11 cellular contexts compared by ENCODE assay signal in genomic region chr4:174592985-174593335, GRCh38.
DNase-seq lines count a peak whose midpoint lies in the region; ATAC-seq and TF ChIP-seq lines count a peak whose summit lies in the region.
"Had no signal": no experiment of that assay in that cellular context is flagged by ENCODE, and none has a peak within 500 bp of the region (broad histone marks: within the 10 kb centered on the region; RNA-seq: fewer than 3 reads in every experiment).

No MANE protein-coding gene starts in this region.

- TF ChIP-seq POLR2A in upper lobe of left lung (IDR thresholded peaks at IDR 0.05): no peak

- H3K27ac ChIP-seq in cardiac muscle cell (no peak overlapping the region), SJSA1 (peak overlapping the region; percentile 30; the same call in 1 of the 2 replicates), upper lobe of left lung (peak overlapping the region in 3 of 4 donors; percentile 7 to 52 (median 15)), Karpas-422 (ENCODE audit: low read length) (no peak overlapping the region)

- no peak overlapping the region for H3K4me2 ChIP-seq in Karpas-422 (ENCODE audit: low read depth, low read length, poor library complexity, severe bottlenecking)

- DNase-seq in cardiac muscle cell (ENCODE audit: low read depth in 1 of 2, low spot score in 1 of 2) (peak; percentile 21 to 52), cardiac septum (ENCODE audit: low spot score) (no peak), SJSA1 (ENCODE audit: low read depth in 1 of 2, low spot score in 2 of 2) (peak in 1 of 2 experiments; percentile 48), fibroblast of villous mesenchyme (ENCODE audit: low read depth) (peak; percentile 34), upper lobe of left lung (peak in 1 of 2 donors; percentile 31), NCI-H2081 treated with DMSO at 0.1 percent for 48 hours (lab: John Stamatoyannopoulos, UW) (no peak), Karpas-422 (no peak)
- no peak for DNase-seq in activated CD8-positive, alpha-beta memory T cell treated with anti-CD3 and anti-CD28 coated beads, Interleukin-2, amount 50 U/mL, for 48 hours
- DNase-seq: activated CD8-positive, alpha-beta memory T cell treated with anti-CD3 and anti-CD28 coated beads for 24 hours; NCI-H1417; SHP77 had no signal

- no peaks in the 10 kb centered on the region for H3K9me2 ChIP-seq in Karpas-422 (replicated peaks; ENCODE audit: insufficient read depth, low read length)

- intact Hi-C loops in cardiac septum (cut with DNase I): no loop called here

- no peak overlapping the region for H3K9ac ChIP-seq in Karpas-422 (ENCODE audit: low read length)

- no peaks in the 10 kb centered on the region for H4K20me1 ChIP-seq in Karpas-422 (ENCODE audit: insufficient read depth, low read depth, low read length)

- H3K9me3 ChIP-seq in cardiac muscle cell (ENCODE audit: low read depth) (no peaks in the 10 kb centered on the region), SJSA1 (replicated peaks) (no peaks in the 10 kb centered on the region), upper lobe of left lung (no peaks in the 10 kb centered on the region), Karpas-422 (ENCODE audit: low read length) (no peaks in the 10 kb centered on the region)

- no peak for TF ChIP-seq EP300 in upper lobe of left lung (IDR thresholded peaks at IDR 0.05)

- no peaks in the 10 kb centered on the region for H3K79me2 ChIP-seq in Karpas-422 (ENCODE audit: low read length)

- TF ChIP-seq CTCF in cardiac muscle cell (IDR thresholded peaks at IDR 0.05; ENCODE audit: low read depth, low read length): no peak
- no peak for TF ChIP-seq CTCF in fibroblast of villous mesenchyme (IDR thresholded peaks at IDR 0.05; ENCODE audit: insufficient read depth, low read depth, low read length)
- no peak for TF ChIP-seq CTCF in upper lobe of left lung (IDR thresholded peaks at IDR 0.05)

- ATAC-seq in upper lobe of left lung (ENCODE audit: low FRiP score in 2 of 2): peak in 1 of 2 donors; percentile 79

- H2AFZ ChIP-seq in Karpas-422 (ENCODE audit: low read length): no peak overlapping the region

- H3K4me1 ChIP-seq in cardiac muscle cell (ENCODE audit: low read depth): no peaks in the 10 kb centered on the region
- H3K4me1 ChIP-seq in SJSA1 (replicated peaks): peaks cover 20% of the 10 kb centered on the region
- peaks cover 3 to 23% (median 17%) of the 10 kb centered on the region in 4 donors for H3K4me1 ChIP-seq in upper lobe of left lung
- H3K4me1 ChIP-seq in Karpas-422 (ENCODE audit: low read length): no peaks in the 10 kb centered on the region

- H3K27me3 ChIP-seq in cardiac muscle cell (no peaks in the 10 kb centered on the region), SJSA1 (replicated peaks) (no peaks in the 10 kb centered on the region; the same call in 1 of the 2 replicates), upper lobe of left lung (no peaks in the 10 kb centered on the region), Karpas-422 (ENCODE audit: low read length) (no peaks in the 10 kb centered on the region)

- 70 to 72% methylated on average over 3 of the region's 3 CpGs for WGBS in upper lobe of left lung, 2 donors

- H3K4me3 ChIP-seq in cardiac muscle cell (no peak overlapping the region), SJSA1 (no peak overlapping the region), fibroblast of villous mesenchyme (ENCODE audit: low read depth, low read length) (no peak overlapping the region), upper lobe of left lung (no peak overlapping the region), Karpas-422 (ENCODE audit: low read length) (no peak overlapping the region)

- no peaks in the 10 kb centered on the region for H3K36me3 ChIP-seq in cardiac muscle cell
- no peaks in the 10 kb centered on the region for H3K36me3 ChIP-seq in SJSA1
- H3K36me3 ChIP-seq in upper lobe of left lung: no peaks in the 10 kb centered on the region
- no peaks in the 10 kb centered on the region for H3K36me3 ChIP-seq in Karpas-422 (ENCODE audit: insufficient read depth, low read length)

Comparison
In these comparisons a context has a peak if more than half of its experiments do, and no peak if none do; other contexts are left out.
1. DNase-seq: peak in cardiac muscle cell (2 of 2) and fibroblast of villous mesenchyme (single experiment); none in cardiac septum (single experiment), NCI-H2081 treated with DMSO at 0.1 percent for 48 hours (single experiment), activated CD8-positive, alpha-beta memory T cell treated with anti-CD3 and anti-CD28 coated beads, Interleukin-2, amount 50 U/mL, for 48 hours (single experiment) and Karpas-422 (single experiment).
2. H3K27ac ChIP-seq: peak in SJSA1 (single experiment) and upper lobe of left lung (3 of 4); none in cardiac muscle cell (single experiment) and Karpas-422 (single experiment).